ENCODE assay signal across 2 cellular contexts in the genomic region with DNA sequence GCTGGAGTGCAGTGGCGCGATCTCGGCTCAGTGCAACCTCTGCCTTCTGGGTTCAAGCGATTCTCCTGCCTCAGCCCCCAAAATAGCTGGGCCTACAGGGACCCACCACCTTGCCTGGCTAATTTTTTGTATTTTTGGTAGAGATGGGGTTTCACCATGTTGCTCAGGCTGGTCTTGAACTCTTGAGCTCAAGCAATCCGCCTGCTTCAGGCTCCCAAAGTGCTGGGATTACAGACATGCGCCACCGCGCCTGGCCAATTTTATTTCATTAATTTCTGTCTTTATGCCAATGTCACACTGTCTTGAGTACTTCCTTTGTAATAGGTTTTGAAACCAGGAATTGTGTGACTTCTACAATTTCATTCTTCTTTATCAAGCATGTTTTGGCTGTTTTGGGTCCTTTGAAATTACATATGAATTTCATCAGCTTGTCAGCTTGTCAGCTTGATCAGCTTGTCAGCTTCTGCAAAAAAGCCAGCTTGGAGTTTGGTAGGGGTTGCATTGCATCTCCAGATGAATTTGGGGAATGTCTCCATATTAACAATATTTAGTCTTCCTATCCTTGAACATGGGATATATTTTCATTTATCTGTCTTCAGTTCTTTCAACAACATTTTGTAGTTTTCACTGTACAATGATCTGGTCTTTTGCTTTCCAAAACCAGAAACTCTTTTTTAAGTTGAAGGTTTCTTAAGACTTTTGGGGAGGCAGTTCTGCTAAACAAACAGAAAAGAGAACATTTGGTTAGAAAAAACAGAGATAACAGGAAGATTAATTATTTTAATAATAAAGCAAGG.
TF ChIP-seq lines count a peak whose summit lies in the region.

No MANE protein-coding gene starts in this region.

TF ChIP-seq in HEK293, 187 proteins besides CTCF, POLR2A, EP300 and RAD21:
- TF ChIP-seq ZNF660 (tag by site-specific recombination; IDR thresholded peaks at IDR 0.05) (no peak), SP3 (tag by site-specific recombination; IDR thresholded peaks at IDR 0.05) (no peak), ZBTB17 (tag by site-specific recombination; IDR thresholded peaks at IDR 0.05) (peak; percentile 32; the same call in 1 of the 2 replicates), ZNF423 (tag by site-specific recombination; IDR thresholded peaks at IDR 0.05) (no peak), ZBTB8A (tag by site-specific recombination; IDR thresholded peaks at IDR 0.05) (no peak), ZNF645 (tag by site-specific recombination; IDR thresholded peaks at IDR 0.05) (no peak), RBAK (tag by site-specific recombination; IDR thresholded peaks at IDR 0.05) (no peak), SALL2 (tag by site-specific recombination; IDR thresholded peaks at IDR 0.05; ENCODE audit: borderline replicate concordance) (no peak), ZNF639 (tag by site-specific recombination; IDR thresholded peaks at IDR 0.05) (no peak), ZNF175 (tag by site-specific recombination; IDR thresholded peaks at IDR 0.05) (no peak), ZNF211 (tag by site-specific recombination; IDR thresholded peaks at IDR 0.05; ENCODE audit: low read depth) (no peak), ZBTB7A (tag by site-specific recombination; IDR thresholded peaks at IDR 0.05; ENCODE audit: low read depth) (no peak)
- TF ChIP-seq, protein P1, sequence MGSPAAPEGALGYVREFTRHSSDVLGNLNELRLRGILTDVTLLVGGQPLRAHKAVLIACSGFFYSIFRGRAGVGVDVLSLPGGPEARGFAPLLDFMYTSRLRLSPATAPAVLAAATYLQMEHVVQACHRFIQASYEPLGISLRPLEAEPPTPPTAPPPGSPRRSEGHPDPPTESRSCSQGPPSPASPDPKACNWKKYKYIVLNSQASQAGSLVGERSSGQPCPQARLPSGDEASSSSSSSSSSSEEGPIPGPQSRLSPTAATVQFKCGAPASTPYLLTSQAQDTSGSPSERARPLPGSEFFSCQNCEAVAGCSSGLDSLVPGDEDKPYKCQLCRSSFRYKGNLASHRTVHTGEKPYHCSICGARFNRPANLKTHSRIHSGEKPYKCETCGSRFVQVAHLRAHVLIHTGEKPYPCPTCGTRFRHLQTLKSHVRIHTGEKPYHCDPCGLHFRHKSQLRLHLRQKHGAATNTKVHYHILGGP (tag by site-specific recombination; IDR thresholded peaks at IDR 0.05) = no peak
- TF ChIP-seq, protein P2, sequence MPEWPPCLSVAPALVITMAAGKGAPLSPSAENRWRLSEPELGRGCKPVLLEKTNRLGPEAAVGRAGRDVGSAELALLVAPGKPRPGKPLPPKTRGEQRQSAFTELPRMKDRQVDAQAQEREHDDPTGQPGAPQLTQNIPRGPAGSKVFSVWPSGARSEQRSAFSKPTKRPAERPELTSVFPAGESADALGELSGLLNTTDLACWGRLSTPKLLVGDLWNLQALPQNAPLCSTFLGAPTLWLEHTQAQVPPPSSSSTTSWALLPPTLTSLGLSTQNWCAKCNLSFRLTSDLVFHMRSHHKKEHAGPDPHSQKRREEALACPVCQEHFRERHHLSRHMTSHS (tag by site-specific recombination; IDR thresholded peaks at IDR 0.05) = no peak
- TF ChIP-seq, protein P3, sequence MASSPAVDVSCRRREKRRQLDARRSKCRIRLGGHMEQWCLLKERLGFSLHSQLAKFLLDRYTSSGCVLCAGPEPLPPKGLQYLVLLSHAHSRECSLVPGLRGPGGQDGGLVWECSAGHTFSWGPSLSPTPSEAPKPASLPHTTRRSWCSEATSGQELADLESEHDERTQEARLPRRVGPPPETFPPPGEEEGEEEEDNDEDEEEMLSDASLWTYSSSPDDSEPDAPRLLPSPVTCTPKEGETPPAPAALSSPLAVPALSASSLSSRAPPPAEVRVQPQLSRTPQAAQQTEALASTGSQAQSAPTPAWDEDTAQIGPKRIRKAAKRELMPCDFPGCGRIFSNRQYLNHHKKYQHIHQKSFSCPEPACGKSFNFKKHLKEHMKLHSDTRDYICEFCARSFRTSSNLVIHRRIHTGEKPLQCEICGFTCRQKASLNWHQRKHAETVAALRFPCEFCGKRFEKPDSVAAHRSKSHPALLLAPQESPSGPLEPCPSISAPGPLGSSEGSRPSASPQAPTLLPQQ (tag by site-specific recombination; IDR thresholded peaks at IDR 0.05) = no peak
- TF ChIP-seq, protein P4, sequence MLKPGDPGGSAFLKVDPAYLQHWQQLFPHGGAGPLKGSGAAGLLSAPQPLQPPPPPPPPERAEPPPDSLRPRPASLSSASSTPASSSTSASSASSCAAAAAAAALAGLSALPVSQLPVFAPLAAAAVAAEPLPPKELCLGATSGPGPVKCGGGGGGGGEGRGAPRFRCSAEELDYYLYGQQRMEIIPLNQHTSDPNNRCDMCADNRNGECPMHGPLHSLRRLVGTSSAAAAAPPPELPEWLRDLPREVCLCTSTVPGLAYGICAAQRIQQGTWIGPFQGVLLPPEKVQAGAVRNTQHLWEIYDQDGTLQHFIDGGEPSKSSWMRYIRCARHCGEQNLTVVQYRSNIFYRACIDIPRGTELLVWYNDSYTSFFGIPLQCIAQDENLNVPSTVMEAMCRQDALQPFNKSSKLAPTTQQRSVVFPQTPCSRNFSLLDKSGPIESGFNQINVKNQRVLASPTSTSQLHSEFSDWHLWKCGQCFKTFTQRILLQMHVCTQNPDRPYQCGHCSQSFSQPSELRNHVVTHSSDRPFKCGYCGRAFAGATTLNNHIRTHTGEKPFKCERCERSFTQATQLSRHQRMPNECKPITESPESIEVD (tag by site-specific recombination; IDR thresholded peaks at IDR 0.05) = peak; percentile 25; the same call in 1 of the 2 replicates

TF ChIP-seq in GM12878, 131 proteins besides CTCF, POLR2A, EP300 and RAD21:
- no peak for TF ChIP-seq ZNF24 (IDR thresholded peaks at IDR 0.05)
- no peak for TF ChIP-seq FOXK2 (IDR thresholded peaks at IDR 0.05)
- no peak for TF ChIP-seq ZNF217 (IDR thresholded peaks at IDR 0.05)
- no peak for TF ChIP-seq EZH2 (IDR thresholded peaks at IDR 0.05; ENCODE audit: borderline replicate concordance, control insufficient read depth, low read depth, low read length)
- no peak for TF ChIP-seq MYC (IDR thresholded peaks at IDR 0.05; ENCODE audit: insufficient read depth, insufficient read length, insufficient replicate concordance, low read length, severe bottlenecking)
- no peak for TF ChIP-seq MXI1 (IDR thresholded peaks at IDR 0.05; ENCODE audit: low read depth, low read length)
- TF ChIP-seq HCFC1 (IDR thresholded peaks at IDR 0.05; ENCODE audit: low read length) = no peak
- no peak for TF ChIP-seq SMARCA5 (IDR thresholded peaks at IDR 0.05)
- no peak for TF ChIP-seq REST (IDR thresholded peaks at IDR 0.05; ENCODE audit: low read depth, low read length)
- TF ChIP-seq, protein P5, sequence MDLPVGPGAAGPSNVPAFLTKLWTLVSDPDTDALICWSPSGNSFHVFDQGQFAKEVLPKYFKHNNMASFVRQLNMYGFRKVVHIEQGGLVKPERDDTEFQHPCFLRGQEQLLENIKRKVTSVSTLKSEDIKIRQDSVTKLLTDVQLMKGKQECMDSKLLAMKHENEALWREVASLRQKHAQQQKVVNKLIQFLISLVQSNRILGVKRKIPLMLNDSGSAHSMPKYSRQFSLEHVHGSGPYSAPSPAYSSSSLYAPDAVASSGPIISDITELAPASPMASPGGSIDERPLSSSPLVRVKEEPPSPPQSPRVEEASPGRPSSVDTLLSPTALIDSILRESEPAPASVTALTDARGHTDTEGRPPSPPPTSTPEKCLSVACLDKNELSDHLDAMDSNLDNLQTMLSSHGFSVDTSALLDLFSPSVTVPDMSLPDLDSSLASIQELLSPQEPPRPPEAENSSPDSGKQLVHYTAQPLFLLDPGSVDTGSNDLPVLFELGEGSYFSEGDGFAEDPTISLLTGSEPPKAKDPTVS (IDR thresholded peaks at IDR 0.05; ENCODE audit: low read depth, low read length) = no peak
TF ChIP-seq in GM12878: peak in this region for 0.
